In genomic region chr2:102604754-102605153, GRCh38 we compare ENCODE assay signal across 19 cellular contexts. TPM values are rescaled to one million over a fixed set of nuclear protein-coding genes. Genes with fewer than 3 reads are reported as not detected.
A peak's percentile ranks its signal among the peaks of the same experiment; 100 is the strongest.
DNase-seq lines count a peak whose midpoint lies in the region; ATAC-seq and TF ChIP-seq lines count a peak whose summit lies in the region.
"Had no signal": no experiment of that assay in that cellular context is flagged by ENCODE, and none has a peak within 500 bp of the region (broad histone marks: within the 10 kb centered on the region; RNA-seq: fewer than 3 reads in every experiment).

No MANE protein-coding gene starts in this region.

- no peak for TF ChIP-seq EP300 in transverse colon (IDR thresholded peaks at IDR 0.05; ENCODE audit: low read depth)

- H2BK15ac ChIP-seq in mesendoderm (replicated peaks; ENCODE audit: low read depth): no peak overlapping the region

- POLR2A ChIA-PET in PC-9 (lab: Charles Lee; ENCODE audit: unreplicated experiment) (interaction anchor here (0.5 to 0.7 kb wide), 2 partner anchors 18 to 56 kb away, joined by 4 read pairs; no protein-coding TSS in a partner anchor), T-cell (lab: Charles Lee) (no interaction called here)

- no peak overlapping the region for H3K4me3 ChIP-seq in PC-9
- H3K4me3 ChIP-seq in mesendoderm (ENCODE audit: low read length): no peak overlapping the region
- no peak overlapping the region for H3K4me3 ChIP-seq in transverse colon
- H3K4me3 ChIP-seq: GM23248, SJSA1 had no signal

- no peak overlapping the region for H2BK120ac ChIP-seq in mesendoderm (ENCODE audit: low read depth, low read length)

- TF ChIP-seq POLR2A in transverse colon (IDR thresholded peaks at IDR 0.05): no peak

- H3K27me3 ChIP-seq in PC-9 (ENCODE audit: insufficient read depth, low read depth): no peaks in the 10 kb centered on the region
- H3K27me3 ChIP-seq in mesendoderm (ENCODE audit: insufficient read depth, low read length, poor library complexity): no peaks in the 10 kb centered on the region
- H3K27me3 ChIP-seq in transverse colon: no peaks in the 10 kb centered on the region
- H3K27me3 ChIP-seq in foreskin keratinocyte: peaks cover 2% of the 10 kb centered on the region

- intact Hi-C loops in PC-9 (cut with micrococcal nuclease; ENCODE audit: unreplicated experiment): loop anchor here (1.0 kb wide), 2 partner anchors 18 to 116 kb away; no protein-coding TSS in a partner anchor
- intact Hi-C loops in transverse colon (cut with DNase I; ENCODE audit: low total_unique reads): no loop called here

- H3K4me3 Mint-ChIP-seq in T-cell: no peak overlapping the region
- H3K4me3 Mint-ChIP-seq: activated CD4-positive, alpha-beta T cell treated with anti-CD3 and anti-CD28 coated beads, Interleukin-2, amount 10 ng/mL, durations not matched to agents 24 days and 14 days; activated naive CD8-positive, alpha-beta T cell treated with anti-CD3 and anti-CD28 coated beads for 36 hours had no signal

- BruUV-seq in PC-9 (replicated peaks; lab: Mats Ljungman, UMichigan): no TSS peak

- no peaks in the 10 kb centered on the region for H3K9me2 ChIP-seq in PC-9 (ENCODE audit: insufficient read depth)

- H3K27me3 Mint-ChIP-seq in T-cell: peaks cover 8 to 15% of the 10 kb centered on the region in 2 donors

- DNase-seq in LHCN-M2 (ENCODE audit: low read depth) (peak; percentile 89), PC-9 (peak in 1 of 2 experiments; percentile 43), mesendoderm (peak; percentile 53), transverse colon (peak; percentile 39), cerebellum (ENCODE audit: low spot score) (no peak), foreskin keratinocyte (no peak), T-cell (no peak)
- DNase-seq: activated CD4-positive, alpha-beta T cell treated with anti-CD3 and anti-CD28 coated beads, Interleukin-2, amount 10 ng/mL, durations not matched to agents 24 days and 14 days; activated naive CD8-positive, alpha-beta T cell treated with anti-CD3 and anti-CD28 coated beads for 36 hours; DMS 273 treated with DMSO at 0.1 percent for 48 hours; GM23248; hippocampal formation; NCI-H2081 treated with DMSO at 0.1 percent for 48 hours; T1000 had no signal

- WGBS in mesendoderm (ENCODE audit: extremely low coverage, insufficient coverage, low lambda C conversion rate): no CpG with 5 or more reads among the region's 3 CpGs
- 10 to 15% methylated on average over 3 of the region's 3 CpGs for WGBS in transverse colon (ENCODE audit: low coverage in 1 of 2), 2 donors

- no peak overlapping the region for H4K5ac ChIP-seq in mesendoderm (ENCODE audit: low read length)

- H3K27ac Mint-ChIP-seq in T-cell: no peak overlapping the region
- H3K27ac Mint-ChIP-seq: activated CD4-positive, alpha-beta T cell treated with anti-CD3 and anti-CD28 coated beads, Interleukin-2, amount 10 ng/mL, durations not matched to agents 24 days and 14 days; activated naive CD8-positive, alpha-beta T cell treated with anti-CD3 and anti-CD28 coated beads for 36 hours had no signal

- H3F3A ChIP-seq in PC-9 (ENCODE audit: insufficient read depth, low read depth): peaks cover 12% of the 10 kb centered on the region

- H3K79me1 ChIP-seq in mesendoderm (ENCODE audit: low read length): no peaks in the 10 kb centered on the region

- no peak overlapping the region for H3K9ac ChIP-seq in mesendoderm (ENCODE audit: low read length)
- H3K9ac ChIP-seq: GM23248 had no signal

- ATAC-seq in foreskin keratinocyte (no peak), T-cell (replicated peaks in 1 of 4) (no peak)

- H3K36me3 Mint-ChIP-seq in T-cell: no peaks in the 10 kb centered on the region
- H3K36me3 Mint-ChIP-seq: activated naive CD8-positive, alpha-beta T cell treated with anti-CD3 and anti-CD28 coated beads for 36 hours had no signal

- H3K4me1 Mint-ChIP-seq in T-cell: no peaks in the 10 kb centered on the region
- H3K4me1 Mint-ChIP-seq: activated CD4-positive, alpha-beta T cell treated with anti-CD3 and anti-CD28 coated beads, Interleukin-2, amount 10 ng/mL, durations not matched to agents 24 days and 14 days; activated naive CD8-positive, alpha-beta T cell treated with anti-CD3 and anti-CD28 coated beads for 36 hours had no signal

- H3K27ac ChIP-seq in PC-9: peak overlapping the region; percentile 48
- no peak overlapping the region for H3K27ac ChIP-seq in mesendoderm (ENCODE audit: low read depth, low read length)
- no peak overlapping the region for H3K27ac ChIP-seq in transverse colon
- no peak overlapping the region for H3K27ac ChIP-seq in foreskin keratinocyte
- H3K27ac ChIP-seq: GM23248, SJSA1 had no signal

- no peak overlapping the region for H2AFZ ChIP-seq in PC-9
- H2AFZ ChIP-seq: GM23248 had no signal

- H3K79me2 ChIP-seq in PC-9 (ENCODE audit: low read depth) (no peaks in the 10 kb centered on the region), mesendoderm (ENCODE audit: control insufficient read depth, insufficient read depth, low read length) (no peaks in the 10 kb centered on the region)

- no peak overlapping the region for H3K4ac ChIP-seq in mesendoderm (ENCODE audit: low read depth, low read length)

- H3K9me3 Mint-ChIP-seq in T-cell: no peaks in the 10 kb centered on the region
- H3K9me3 Mint-ChIP-seq: activated CD4-positive, alpha-beta T cell treated with anti-CD3 and anti-CD28 coated beads, Interleukin-2, amount 10 ng/mL, durations not matched to agents 24 days and 14 days; activated naive CD8-positive, alpha-beta T cell treated with anti-CD3 and anti-CD28 coated beads for 36 hours had no signal

- H3K23ac ChIP-seq in mesendoderm (ENCODE audit: low read length): no peak overlapping the region

- no peak overlapping the region for H4K8ac ChIP-seq in mesendoderm (ENCODE audit: low read depth, low read length)

- no peak overlapping the region for H3K18ac ChIP-seq in mesendoderm (ENCODE audit: low read length)

- TF ChIP-seq CTCF in PC-9 (conservative IDR thresholded peaks at IDR 0.05) (no peak), transverse colon (IDR thresholded peaks at IDR 0.05) (no peak), foreskin keratinocyte (conservative IDR thresholded peaks at IDR 0.05) (no peak)

- CTCF ChIA-PET in PC-9 (lab: Charles Lee): interaction anchor here (1.2 kb wide), 2 partner anchors 11 to 132 kb away, joined by 3 to 6 read pairs; partner anchors contain the start of gene SLC9A4
- CTCF ChIA-PET in T-cell (lab: Charles Lee): no interaction called here

- peaks cover 30% of the 10 kb centered on the region for H3K4me1 ChIP-seq in PC-9 (replicated peaks; ENCODE audit: insufficient read depth)
- H3K4me1 ChIP-seq in mesendoderm (ENCODE audit: control insufficient read depth, low read depth, low read length): no peaks in the 10 kb centered on the region
- peaks cover 0 to 9% (median 5%) of the 10 kb centered on the region in 4 donors for H3K4me1 ChIP-seq in transverse colon
- H3K4me1 ChIP-seq in foreskin keratinocyte: peaks cover 6% of the 10 kb centered on the region
- H3K4me1 ChIP-seq: SJSA1 had no signal

- H4K20me1 ChIP-seq in PC-9 (ENCODE audit: insufficient read depth): no peaks in the 10 kb centered on the region

- H3K4me2 ChIP-seq in PC-9 (peak overlapping the region; percentile 58), mesendoderm (ENCODE audit: low read length) (no peak overlapping the region)

- H2BK5ac ChIP-seq in mesendoderm (ENCODE audit: low read length): no peak overlapping the region

- in situ Hi-C loops in transverse colon (cut with MboI; ENCODE audit: low pct_ligation_motif_present in 1 of 4, low pct_unique_long_range_greater_than_20kb in 1 of 4, low sequenced_read_pairs in 3 of 4): no loop called here

- no peaks in the 10 kb centered on the region for H3K36me3 ChIP-seq in PC-9 (ENCODE audit: low read depth)
- no peaks in the 10 kb centered on the region for H3K36me3 ChIP-seq in mesendoderm (ENCODE audit: control insufficient read depth, insufficient read depth, low read length)
- H3K36me3 ChIP-seq in transverse colon: no peaks in the 10 kb centered on the region
- H3K36me3 ChIP-seq: SJSA1 had no signal

- H2AK5ac ChIP-seq in mesendoderm (ENCODE audit: low read length): no peak overlapping the region

- H3K56ac ChIP-seq in mesendoderm (ENCODE audit: low read length): no peak overlapping the region

- no peaks in the 10 kb centered on the region for H3K9me3 ChIP-seq in PC-9 (ENCODE audit: insufficient read depth, low read depth)
- H3K9me3 ChIP-seq in transverse colon: no peaks in the 10 kb centered on the region
- H3K9me3 ChIP-seq: SJSA1 had no signal

RNA-seq across cellular contexts. Expression of gene SLC9A2, which starts 14.6 kb away (rescaled TPM):
- total RNA-seq in LHCN-M2 (2014; rRNA removed) (not detected in 2 replicates), PC-9 (2021) (13.4 and 17.0 TPM in 2 replicates), transverse colon (100 to 1,000 TPM in 1 of 4 donors, 10 to 100 TPM in 3; 61.7 to 151 (median 80.6) TPM), cerebellum (0.36 TPM), foreskin keratinocyte (0.32 and 0.78 TPM in 2 replicates), T-cell (not detected)
- polyA plus RNA-seq in LHCN-M2 (2012): not detected
- polyA plus RNA-seq in mesendoderm (2013, experiment 1 of 2): 0.10 TPM
- polyA plus RNA-seq in mesendoderm (2013, experiment 2 of 2): 0.13 TPM
- polyA plus RNA-seq in foreskin keratinocyte: 0.02 and 0.17 TPM in 2 replicates
- total RNA-seq: activated CD4-positive, alpha-beta T cell treated with anti-CD3 and anti-CD28 coated beads, Interleukin-2, amount 10 ng/mL, durations not matched to agents 24 days and 14 days; dermis microvascular lymphatic vessel endothelial cell; fibroblast of lung; GM23248; posterior vena cava had no signal
- polyA plus RNA-seq: BJ, fibroblast of lung, GM23248 had no signal

Comparison
In these comparisons a context has a peak if more than half of its experiments do, and no peak if none do; other contexts are left out.
1. DNase-seq: peak in LHCN-M2 (single experiment), mesendoderm (single experiment) and transverse colon (single experiment); none in cerebellum (single experiment), foreskin keratinocyte (0 of 2) and T-cell (0 of 34).